1 cellular context compared by ENCODE assay signal in genomic region chr4:119100640-119101039, GRCh38.
TF ChIP-seq lines count a peak whose summit lies in the region.

No MANE protein-coding gene starts in this region.

TF ChIP-seq in K562, 482 proteins besides CTCF, POLR2A, EP300 and RAD21:
- TF ChIP-seq ZBTB40 (IDR thresholded peaks at IDR 0.05) (peak; percentile 92), ZBTB40 (CRISPR knock-in tag; IDR thresholded peaks at IDR 0.05) (no peak), NR1H2 (CRISPR knock-in tag; IDR thresholded peaks at IDR 0.05) (no peak)
TF ChIP-seq in K562: peak in this region for 1.
